ENCODE assay signal across 8 cellular contexts in the genomic region with DNA sequence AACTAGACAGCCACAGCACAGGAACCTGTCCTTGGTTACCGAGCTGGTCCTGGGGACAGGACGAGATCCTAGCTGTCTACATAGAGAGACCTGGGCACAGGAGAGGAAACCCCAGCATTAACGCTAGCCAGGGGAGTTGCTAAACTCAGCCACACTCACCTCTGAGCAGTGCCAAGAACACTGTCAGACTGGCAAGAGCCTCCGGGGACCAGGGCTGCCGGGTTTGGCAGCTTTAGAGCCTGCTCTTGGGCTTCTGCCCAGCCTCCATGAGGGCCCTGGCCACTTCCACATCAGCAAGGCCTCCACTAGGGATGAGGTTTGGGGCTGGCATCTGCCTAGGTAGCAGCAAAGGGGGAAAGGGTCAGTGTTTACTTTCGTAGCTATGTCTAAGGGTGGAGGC. TPM values are rescaled to one million over a fixed set of nuclear protein-coding genes. Genes with fewer than 3 reads are reported as not detected.
DNase-seq lines count a peak whose midpoint lies in the region; ATAC-seq and TF ChIP-seq lines count a peak whose summit lies in the region.

No MANE protein-coding gene starts in this region.

- H3K27me3 ChIP-seq in brain microvascular endothelial cell (replicated peaks) = no peaks in the 10 kb centered on the region

- intact Hi-C loops in Right ventricle myocardium inferior (cut with DNase I) = loop anchor here (2.0 to 10.0 kb wide), 2 partner anchors 15 to 279 kb away; partner anchors contain the start of genes AAMP, CNOT9, PNKD and USP37
- intact Hi-C loops in cardiac septum (cut with DNase I) = loop anchor here (1.0 to 2.0 kb wide), 2 partner anchors 13 to 111 kb away; no protein-coding TSS in a partner anchor

- POLR2A ChIA-PET in GM10248 (lab: Yijun Ruan, JAX) = no interaction called here

- H3K36me3 Mint-ChIP-seq in type B pancreatic cell = no peaks in the 10 kb centered on the region

- in situ Hi-C loops in brain microvascular endothelial cell (cut with HindIII; ENCODE audit: low pct_ligation_motif_present, low sequenced_read_pairs) = no loop called here

- H3K4me3 Mint-ChIP-seq in type B pancreatic cell = peak overlapping the region; percentile 86

- ATAC-seq in Right ventricle myocardium inferior (peak; percentile 33), HG03095 (IDR thresholded peaks at IDR 0.05; ENCODE audit: unreplicated experiment) (no peak), GM18868 (IDR thresholded peaks at IDR 0.05; ENCODE audit: unreplicated experiment) (no peak)

- TF ChIP-seq CTCF in brain microvascular endothelial cell (IDR thresholded peaks at IDR 0.05; ENCODE audit: low read depth, low read length, missing control alignments) (no peak), type B pancreatic cell (conservative IDR thresholded peaks at IDR 0.05) (no peak), GM10248 (IDR thresholded peaks at IDR 0.05; ENCODE audit: control extremely low read depth, extremely low read depth, low read depth, missing control alignments) (no peak)

- no peaks in the 10 kb centered on the region for H3K9me3 Mint-ChIP-seq in type B pancreatic cell

- DNase-seq in Right ventricle myocardium inferior (ENCODE audit: missing footprints) (peak; percentile 77), cardiac septum (ENCODE audit: low spot score) (no peak), brain microvascular endothelial cell (no peak), lung microvascular endothelial cell (ENCODE audit: low read depth in 2 of 2) (peak; percentile 33 to 48), type B pancreatic cell (ENCODE audit: extremely low spot score, unreplicated experiment) (no peak), GM10248 (ENCODE audit: extremely low spot score) (no peak)

- CTCF ChIA-PET in GM10248 (lab: Yijun Ruan, JAX) = interaction anchor here (1.2 to 7.9 kb wide), 7 partner anchors 10 to 111 kb away, joined by 3 to 115 read pairs (median 17); partner anchors contain the start of genes AAMP and PNKD

- peak overlapping the region; percentile 99 for H3K27ac ChIP-seq in brain microvascular endothelial cell

- no peak overlapping the region for H3K4me3 ChIP-seq in brain microvascular endothelial cell (ENCODE audit: low read depth, low read length)

- H3K36me3 ChIP-seq in brain microvascular endothelial cell (replicated peaks) = peaks cover 7% of the 10 kb centered on the region

- H3K27ac Mint-ChIP-seq in type B pancreatic cell = peak overlapping the region; percentile 100

- no peaks in the 10 kb centered on the region for H3K27me3 Mint-ChIP-seq in type B pancreatic cell

- peaks cover 34% of the 10 kb centered on the region for H3K4me1 Mint-ChIP-seq in type B pancreatic cell (ENCODE audit: unreplicated experiment)

RNA-seq across cellular contexts. Expression of gene TMBIM1, which starts 6.7 kb away (rescaled TPM):
- 138 TPM for total RNA-seq in Right ventricle myocardium inferior
- 143 TPM for total RNA-seq in cardiac septum
- total RNA-seq in lung microvascular endothelial cell = 109 and 180 TPM in 2 replicates
- total RNA-seq in type B pancreatic cell (ENCODE audit: low replicate concordance) = 94.5 and 303 TPM in 2 replicates

RNA-seq across cellular contexts. Expression of gene PNKD, which starts 15.3 kb away (rescaled TPM):
- total RNA-seq in Right ventricle myocardium inferior (67.0 TPM), cardiac septum (72.6 TPM), lung microvascular endothelial cell (19.2 and 20.0 TPM in 2 replicates), type B pancreatic cell (ENCODE audit: low replicate concordance) (58.4 and 66.4 TPM in 2 replicates)

RNA-seq across cellular contexts. Expression of gene AAMP, which starts 15.7 kb away (rescaled TPM):
- 50.6 TPM for total RNA-seq in Right ventricle myocardium inferior
- total RNA-seq in cardiac septum = 56.3 TPM
- total RNA-seq in lung microvascular endothelial cell = 111 and 116 TPM in 2 replicates
- 82.2 and 97.8 TPM in 2 replicates for total RNA-seq in type B pancreatic cell (ENCODE audit: low replicate concordance)

RNA-seq across cellular contexts. Expression of gene GPBAR1, which starts 24.8 kb away (rescaled TPM):
- total RNA-seq in Right ventricle myocardium inferior = 2.0 TPM
- total RNA-seq in cardiac septum = 1.2 TPM
- under 0.01 TPM in 1 of 2 replicates, not detected in the other for total RNA-seq in lung microvascular endothelial cell
- total RNA-seq in type B pancreatic cell (ENCODE audit: low replicate concordance) = 2.1 and 5.7 TPM in 2 replicates

Comparison
In these comparisons a context has a peak if more than half of its experiments do, and no peak if none do; other contexts are left out.
1. DNase-seq: peak in Right ventricle myocardium inferior (single experiment) and lung microvascular endothelial cell (2 of 2); none in cardiac septum (single experiment), brain microvascular endothelial cell (single experiment), type B pancreatic cell (single experiment) and GM10248 (single experiment).